Comparison of ENCODE assay signal across 1 cellular context in the genomic region with DNA sequence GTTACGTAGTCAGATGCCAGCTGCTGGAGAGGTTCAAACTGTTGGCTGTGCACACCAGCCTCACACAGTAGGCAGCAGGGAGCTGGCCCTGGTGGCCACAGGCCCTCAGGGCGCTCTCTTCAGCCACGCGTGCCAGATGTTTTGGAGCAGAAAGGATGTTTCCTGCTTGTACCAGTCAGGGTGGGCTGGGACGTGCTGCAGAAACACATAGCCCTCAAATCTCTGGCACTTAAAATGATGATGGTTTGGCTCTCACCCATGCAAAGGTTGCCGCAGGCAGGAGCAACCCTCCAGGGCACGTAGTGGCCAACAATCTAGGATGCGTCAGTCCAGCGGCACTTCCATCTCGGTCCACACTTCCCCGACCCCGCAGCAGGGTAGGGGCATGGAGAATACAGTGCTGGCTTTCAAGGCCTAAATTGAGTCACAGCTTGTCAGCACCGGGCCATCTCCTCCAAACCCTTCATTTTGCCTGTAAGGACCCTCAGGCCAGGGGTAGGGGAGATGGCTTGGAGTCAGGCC.
TF ChIP-seq lines count a peak whose summit lies in the region.

No MANE protein-coding gene starts in this region.

TF ChIP-seq in IMR-90, 13 proteins besides CTCF, POLR2A, EP300 and RAD21 (continued from another document):
- TF ChIP-seq, protein P1, sequence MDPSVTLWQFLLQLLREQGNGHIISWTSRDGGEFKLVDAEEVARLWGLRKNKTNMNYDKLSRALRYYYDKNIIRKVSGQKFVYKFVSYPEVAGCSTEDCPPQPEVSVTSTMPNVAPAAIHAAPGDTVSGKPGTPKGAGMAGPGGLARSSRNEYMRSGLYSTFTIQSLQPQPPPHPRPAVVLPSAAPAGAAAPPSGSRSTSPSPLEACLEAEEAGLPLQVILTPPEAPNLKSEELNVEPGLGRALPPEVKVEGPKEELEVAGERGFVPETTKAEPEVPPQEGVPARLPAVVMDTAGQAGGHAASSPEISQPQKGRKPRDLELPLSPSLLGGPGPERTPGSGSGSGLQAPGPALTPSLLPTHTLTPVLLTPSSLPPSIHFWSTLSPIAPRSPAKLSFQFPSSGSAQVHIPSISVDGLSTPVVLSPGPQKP (IDR thresholded peaks at IDR 0.05; ENCODE audit: borderline replicate concordance, low read depth, low read length): no peak
- TF ChIP-seq RFX5 (IDR thresholded peaks at IDR 0.05; ENCODE audit: low read depth, low read length) (no peak), NFE2L2 (IDR thresholded peaks at IDR 0.05; ENCODE audit: low read depth, low read length) (no peak), MAFK (IDR thresholded peaks at IDR 0.05; ENCODE audit: low read depth, low read length) (no peak)
